ENCODE assay signal across 29 cellular contexts in the genomic region with DNA sequence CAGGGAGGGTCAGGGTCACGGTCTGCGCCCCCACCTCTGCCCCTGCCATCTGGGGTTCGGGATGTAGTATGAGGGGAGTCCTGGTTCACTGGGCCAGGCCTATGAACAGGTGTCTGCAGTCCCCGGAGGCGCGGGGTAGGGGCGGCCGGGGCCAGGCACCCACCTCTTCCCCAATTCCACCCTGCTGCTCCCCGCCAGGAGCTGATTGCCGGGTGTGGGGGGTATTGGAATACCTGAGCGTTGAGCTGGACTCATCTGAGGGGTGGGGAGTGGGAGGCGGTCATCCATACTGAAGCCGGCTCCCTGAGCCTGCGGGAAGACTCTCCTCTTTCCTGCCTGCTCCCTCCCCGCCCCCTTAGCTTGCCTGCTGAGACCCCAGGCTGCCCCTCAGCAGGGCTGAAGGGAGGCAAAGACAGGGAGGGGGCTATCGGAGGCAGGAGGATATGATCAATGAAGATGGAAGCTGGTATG. TPM values are rescaled to one million over a fixed set of nuclear protein-coding genes. Genes with fewer than 3 reads are reported as not detected.
DNase-seq lines count a peak whose midpoint lies in the region; ATAC-seq, FAIRE-seq and TF ChIP-seq lines count a peak whose summit lies in the region.
"Had no signal": no experiment of that assay in that cellular context is flagged by ENCODE, and none has a peak within 500 bp of the region (broad histone marks: within the 10 kb centered on the region; RNA-seq: fewer than 3 reads in every experiment).

No MANE protein-coding gene starts in this region.

- DNase-seq in GM23338 (ENCODE audit: low spot score) (peak; percentile 43), astrocyte (ENCODE audit: low read depth) (no peak), prostate gland (ENCODE audit: low spot score) (no peak), RCC 7860 (ENCODE audit: low spot score) (no peak)
- DNase-seq in stimulated activated CD4-positive, alpha-beta T cell treated with anti-CD3 and anti-CD28 coated beads, Interleukin-2, amount 100 ng/mL, for 24 hours = no peak
- DNase-seq: activated CD4-positive, alpha-beta T cell treated with anti-CD3 and anti-CD28 coated beads for 36 hours; activated naive CD4-positive, alpha-beta T cell; activated T-cell treated with anti-CD3 and anti-CD28 coated beads, Interleukin-2, amount 50 U/mL, for 24 hours; amniotic stem cell; GOT3; NCI-H187; NCI-H526 treated with DMSO at 0.1 percent for 48 hours; RPMI8226 had no signal

- no peaks in the 10 kb centered on the region for H4K20me1 ChIP-seq in GM23338 (replicated peaks; ENCODE audit: insufficient read depth)
- no peaks in the 10 kb centered on the region for H4K20me1 ChIP-seq in astrocyte (ENCODE audit: insufficient read depth, low read length)
- no peaks in the 10 kb centered on the region for H4K20me1 ChIP-seq in neural cell (ENCODE audit: insufficient read depth)

- H3K9me2 ChIP-seq in GM23338 (ENCODE audit: insufficient read depth) (no peaks in the 10 kb centered on the region), neural cell (ENCODE audit: insufficient read depth, low read length) (no peaks in the 10 kb centered on the region)

- H3K4me1 Mint-ChIP-seq in GM23338 (peaks cover 19% of the 10 kb centered on the region), astrocyte (ENCODE audit: low read depth, unreplicated experiment) (no peaks in the 10 kb centered on the region)
- H3K4me1 Mint-ChIP-seq: activated CD4-positive, alpha-beta T cell treated with anti-CD3 and anti-CD28 coated beads for 36 hours had no signal

- H3K36me3 Mint-ChIP-seq in GM23338 (ENCODE audit: low read depth) = no peaks in the 10 kb centered on the region
- H3K36me3 Mint-ChIP-seq in astrocyte (ENCODE audit: low read depth, unreplicated experiment) = peaks cover 2% of the 10 kb centered on the region

- 77% methylated on average over 8 of the region's 16 CpGs for whole genome bisulfite sequencing in prostate gland

- H3K4me3 ChIP-seq in GM23338 (peak overlapping the region; percentile 72), astrocyte (ENCODE audit: insufficient read depth, low read depth, low read length) (no peak overlapping the region), iPS-18c (ENCODE audit: insufficient read depth, low read depth, low read length) (peak overlapping the region; percentile 52), neural cell (ENCODE audit: low read length) (peak overlapping the region; percentile 62), prostate gland (no peak overlapping the region)
- H3K4me3 ChIP-seq: SK-N-MC had no signal

- no peak for TF ChIP-seq RAD21 in neural cell (conservative IDR thresholded peaks at IDR 0.05)

- H3K4me2 ChIP-seq in GM23338 = peak overlapping the region; percentile 88
- H3K4me2 ChIP-seq in astrocyte (ENCODE audit: low read length) = peak overlapping the region; percentile 41
- H3K4me2 ChIP-seq in neural cell (ENCODE audit: low read length) = no peak overlapping the region

- no peak overlapping the region for H3K27ac Mint-ChIP-seq in GM23338
- no peak overlapping the region for H3K27ac Mint-ChIP-seq in astrocyte (ENCODE audit: unreplicated experiment)
- H3K27ac Mint-ChIP-seq: activated CD4-positive, alpha-beta T cell treated with anti-CD3 and anti-CD28 coated beads for 36 hours; activated T-cell treated with anti-CD3 and anti-CD28 coated beads, Interleukin-2, amount 50 U/mL, for 24 hours; dendritic cell treated with granulocyte-macrophage colony-stimulating factor and Interleukin-4, amounts not matched to agents 40 ng/mL and 50 ng/mL, for 4 days; T-helper 1 cell treated with Interleukin-12 subunit alpha and Interleukin-12 subunit beta and Interleukin-4 antibody, amounts not matched to agents 30 μg/mL and 1 μg/mL, for 36 hours had no signal

- intact Hi-C loops in prostate gland (cut with DNase I) = no loop called here

- H2AFZ ChIP-seq in GM23338 (peak overlapping the region; percentile 96), astrocyte (ENCODE audit: low read depth, low read length) (no peak overlapping the region), neural cell (ENCODE audit: low read depth, low read length) (no peak overlapping the region)

- H3K27me3 ChIP-seq in GM23338 (ENCODE audit: insufficient read depth) (peaks cover 63% of the 10 kb centered on the region), astrocyte (ENCODE audit: insufficient read depth, low read length) (peaks cover 59% of the 10 kb centered on the region), neural cell (ENCODE audit: insufficient read depth, low read depth, low read length) (peaks cover 34% of the 10 kb centered on the region), prostate gland (replicated peaks; ENCODE audit: insufficient read depth) (peaks cover 5% of the 10 kb centered on the region)

- H3K9ac ChIP-seq in astrocyte (ENCODE audit: low read length) (no peak overlapping the region), neural cell (ENCODE audit: low read length) (no peak overlapping the region)

- H3F3A ChIP-seq in GM23338 (replicated peaks; ENCODE audit: low read depth) (no peaks in the 10 kb centered on the region), neural cell (ENCODE audit: insufficient read depth, low read length, poor library complexity, severe bottlenecking) (no peaks in the 10 kb centered on the region)

- H3K4me3 Mint-ChIP-seq in GM23338 (peak overlapping the region; percentile 54; the same call in 2 of the 3 replicates), astrocyte (ENCODE audit: unreplicated experiment) (peak overlapping the region; percentile 60)
- H3K4me3 Mint-ChIP-seq: activated CD4-positive, alpha-beta T cell treated with anti-CD3 and anti-CD28 coated beads for 36 hours; activated T-cell treated with anti-CD3 and anti-CD28 coated beads, Interleukin-2, amount 50 U/mL, for 24 hours; dendritic cell treated with granulocyte-macrophage colony-stimulating factor and Interleukin-4, amounts not matched to agents 40 ng/mL and 50 ng/mL, for 4 days; T-helper 1 cell treated with Interleukin-12 subunit alpha and Interleukin-12 subunit beta and Interleukin-4 antibody, amounts not matched to agents 30 μg/mL and 1 μg/mL, for 36 hours had no signal

- ATAC-seq in GM23338 = peak; percentile 33
- no peak for ATAC-seq in HG02852 (IDR thresholded peaks at IDR 0.05; ENCODE audit: unreplicated experiment)
- ATAC-seq: activated CD4-positive, alpha-beta T cell treated with anti-CD3 and anti-CD28 coated beads for 36 hours; HepG2 had no signal

- no peaks in the 10 kb centered on the region for H3K36me3 ChIP-seq in GM23338 (ENCODE audit: insufficient read depth)
- no peaks in the 10 kb centered on the region for H3K36me3 ChIP-seq in astrocyte (ENCODE audit: insufficient read depth, low read length)
- no peaks in the 10 kb centered on the region for H3K36me3 ChIP-seq in neural cell (ENCODE audit: insufficient read depth, low read length)
- no peaks in the 10 kb centered on the region for H3K36me3 ChIP-seq in prostate gland
- H3K36me3 ChIP-seq: BE2C, neutrophil, suprapubic skin had no signal

- H3K79me2 ChIP-seq in GM23338 (replicated peaks; ENCODE audit: insufficient read depth) = no peaks in the 10 kb centered on the region
- no peaks in the 10 kb centered on the region for H3K79me2 ChIP-seq in astrocyte (ENCODE audit: insufficient read depth, low read length)
- no peaks in the 10 kb centered on the region for H3K79me2 ChIP-seq in neural cell (replicated peaks; ENCODE audit: insufficient read depth, low read length)

- H3K27ac ChIP-seq in GM23338 (ENCODE audit: low read depth) (no peak overlapping the region), astrocyte (ENCODE audit: low read depth, low read length) (no peak overlapping the region), neural cell (ENCODE audit: low read length) (no peak overlapping the region), prostate gland (no peak overlapping the region)
- H3K27ac ChIP-seq: neutrophil, SK-N-MC, suprapubic skin had no signal

- no peak for FAIRE-seq in astrocyte (lab: Jason Lieb, UNC)
- FAIRE-seq in RCC 7860 (lab: Jason Lieb, UNC) = no peak
- FAIRE-seq: HepG2, urothelium cell line had no signal

- TF ChIP-seq POLR2A in prostate gland (IDR thresholded peaks at IDR 0.05) = no peak

- H3K27me3 Mint-ChIP-seq in GM23338 (ENCODE audit: insufficient read depth, low read depth, poor library complexity) = peaks cover 73% of the 10 kb centered on the region
- peaks cover 91% of the 10 kb centered on the region for H3K27me3 Mint-ChIP-seq in astrocyte (ENCODE audit: low read depth, unreplicated experiment)

- H3K9me3 ChIP-seq in astrocyte (ENCODE audit: insufficient read depth, low read depth, low read length) (no peaks in the 10 kb centered on the region), iPS-18c (ENCODE audit: control insufficient read depth, insufficient read depth, low read length) (no peaks in the 10 kb centered on the region), neural cell (ENCODE audit: low read length) (no peaks in the 10 kb centered on the region), prostate gland (no peaks in the 10 kb centered on the region)
- H3K9me3 ChIP-seq: BE2C, neutrophil, suprapubic skin had no signal

- no peak for TF ChIP-seq EP300 in neural cell (conservative IDR thresholded peaks at IDR 0.05; ENCODE audit: poor library complexity, severe bottlenecking)

- H3K4me1 ChIP-seq in GM23338 (ENCODE audit: insufficient read depth) (peaks cover 5% of the 10 kb centered on the region), astrocyte (ENCODE audit: insufficient read depth, low read length) (peaks cover 5% of the 10 kb centered on the region), prostate gland (replicated peaks) (no peaks in the 10 kb centered on the region)
- H3K4me1 ChIP-seq: BE2C had no signal

- H3K9me3 Mint-ChIP-seq in GM23338 (no peaks in the 10 kb centered on the region), astrocyte (ENCODE audit: unreplicated experiment) (no peaks in the 10 kb centered on the region)
- H3K9me3 Mint-ChIP-seq: activated T-cell treated with anti-CD3 and anti-CD28 coated beads, Interleukin-2, amount 50 U/mL, for 24 hours; dendritic cell treated with granulocyte-macrophage colony-stimulating factor and Interleukin-4, amounts not matched to agents 40 ng/mL and 50 ng/mL, for 4 days; T-helper 1 cell treated with Interleukin-12 subunit alpha and Interleukin-12 subunit beta and Interleukin-4 antibody, amounts not matched to agents 30 μg/mL and 1 μg/mL, for 36 hours had no signal

- TF ChIP-seq CTCF in GM23338 (conservative IDR thresholded peaks at IDR 0.05; ENCODE audit: low read depth in 2 of 2) (no peak), astrocyte (IDR thresholded peaks at IDR 0.05; ENCODE audit: insufficient read depth, low read depth, low read length) (no peak), neural cell (IDR thresholded peaks at IDR 0.05; ENCODE audit: poor library complexity, severe bottlenecking) (no peak), prostate gland (IDR thresholded peaks at IDR 0.05) (no peak)

RNA-seq across cellular contexts. Expression of a gene that starts 0.7 kb away (rescaled TPM):
- not detected in 2 replicates for total RNA-seq in GM23338 (2014; rRNA removed; shearing (Covaris generic))
- polyA plus RNA-seq in GM23338 (2016; fragmentation: Nextera tagmentation; extraction: Ambion mirVana) = not detected in 2 replicates
- total RNA-seq in astrocyte = not detected in 2 replicates
- polyA plus RNA-seq in neural cell = 1.5 and 4.6 TPM in 2 replicates
- 0.69 and 1.2 TPM in 2 replicates for polyA minus RNA-seq in neural cell
- total RNA-seq in prostate gland = not detected
- total RNA-seq: activated CD4-positive, alpha-beta T cell treated with anti-CD3 and anti-CD28 coated beads for 36 hours; activated CD8-positive, alpha-beta memory T cell treated with anti-CD3 and anti-CD28 coated beads for 36 hours; glomerular endothelial cell; HepG2; LHCN-M2; pulmonary artery endothelial cell; suprapubic skin had no signal
- polyA plus RNA-seq: HepG2 had no signal

RNA-seq across cellular contexts. Expression of a gene that starts 24.0 kb away (rescaled TPM):
- not detected in 2 replicates for total RNA-seq in GM23338 (2014; rRNA removed; shearing (Covaris generic))
- not detected in 2 replicates for polyA plus RNA-seq in GM23338 (2016; fragmentation: Nextera tagmentation; extraction: Ambion mirVana)
- total RNA-seq in astrocyte = 0.50 TPM in 1 of 2 replicates, not detected in the other
- not detected in 2 replicates for polyA plus RNA-seq in neural cell
- not detected in 2 replicates for polyA minus RNA-seq in neural cell
- total RNA-seq in prostate gland = 1 to 10 TPM in 1 of 2 donors, not detected in 1; 3.2 TPM
- total RNA-seq: activated CD4-positive, alpha-beta T cell treated with anti-CD3 and anti-CD28 coated beads for 36 hours; activated CD8-positive, alpha-beta memory T cell treated with anti-CD3 and anti-CD28 coated beads for 36 hours; glomerular endothelial cell; HepG2; LHCN-M2; lower leg skin; pulmonary artery endothelial cell had no signal
- polyA plus RNA-seq: HepG2 had no signal

RNA-seq across cellular contexts. Expression of a gene that starts 34.9 kb away (rescaled TPM):
- 7.1 and 11.3 TPM in 2 replicates for total RNA-seq in GM23338 (2014; rRNA removed; shearing (Covaris generic))
- polyA plus RNA-seq in GM23338 (2016; fragmentation: Nextera tagmentation; extraction: Ambion mirVana) = 4.1 and 4.5 TPM in 2 replicates
- total RNA-seq in astrocyte = 78.8 and 96.6 TPM in 2 replicates
- polyA plus RNA-seq in neural cell = not detected in 2 replicates
- polyA minus RNA-seq in neural cell = 0.24 and 0.81 TPM in 2 replicates
- total RNA-seq in prostate gland = 100 to 1,000 TPM in 1 of 2 donors, 10 to 100 TPM in 1; 14.5 to 161 TPM
- total RNA-seq: activated CD4-positive, alpha-beta T cell treated with anti-CD3 and anti-CD28 coated beads for 36 hours had no signal

Comparison
In these comparisons a context has a peak if more than half of its experiments do, and no peak if none do; other contexts are left out.
1. H3K4me3 ChIP-seq: peak in GM23338 (single experiment), iPS-18c (single experiment) and neural cell (single experiment); none in astrocyte (single experiment) and prostate gland (0 of 2).